ENCODE assay signal across 21 cellular contexts in genomic region chr2:11310212-11310611, GRCh38.
"Had no signal": no experiment of that assay in that cellular context is flagged by ENCODE, and none has a peak within 500 bp of the region (broad histone marks: within the 10 kb centered on the region; RNA-seq: fewer than 3 reads in every experiment).

No MANE protein-coding gene starts in this region.

- H3K36me3 ChIP-seq: heart left ventricle, ovary, tibial artery had no signal

- H3K27me3 ChIP-seq: foreskin keratinocyte, heart left ventricle, ovary, tibial artery had no signal

- H3K36me3 Mint-ChIP-seq: stimulated activated memory B cell treated with anti-CD40 and anti-IgM and Interleukin-4, amounts not matched to agents 10 μg/mL and 1 μg/mL and 100 μg/mL, for 72 hours had no signal

- H3K9me3 ChIP-seq: heart left ventricle, ovary, tibial artery had no signal

- H3K4me3 Mint-ChIP-seq: activated B cell treated with CpG ODN at 0.5 μM for 24 hours; activated CD8-positive, alpha-beta T cell treated with anti-CD3 and anti-CD28 coated beads for 36 hours; activated naive CD4-positive, alpha-beta T cell treated with anti-CD3 and anti-CD28 coated beads, Interleukin-2, amount 50 U/mL, for 24 hours; activated T-cell treated with anti-CD3 and anti-CD28 coated beads, Interleukin-2, amount 50 U/mL, for 4 hours; brain; central memory CD8-positive, alpha-beta T cell; effector memory CD8-positive, alpha-beta T cell; neural crest cell; stimulated activated memory B cell treated with anti-CD40 and anti-IgM and Interleukin-4, amounts not matched to agents 10 μg/mL and 1 μg/mL and 100 μg/mL, for 72 hours had no signal

- H3K27me3 Mint-ChIP-seq: activated B cell treated with CpG ODN at 0.5 μM for 24 hours; activated CD8-positive, alpha-beta T cell treated with anti-CD3 and anti-CD28 coated beads for 36 hours; activated naive CD4-positive, alpha-beta T cell treated with anti-CD3 and anti-CD28 coated beads, Interleukin-2, amount 50 U/mL, for 24 hours; brain; central memory CD8-positive, alpha-beta T cell; effector memory CD8-positive, alpha-beta T cell; stimulated activated memory B cell treated with anti-CD40 and anti-IgM and Interleukin-4, amounts not matched to agents 10 μg/mL and 1 μg/mL and 100 μg/mL, for 72 hours had no signal

- H3K27ac Mint-ChIP-seq: activated B cell treated with CpG ODN at 0.5 μM for 24 hours; activated CD8-positive, alpha-beta T cell treated with anti-CD3 and anti-CD28 coated beads for 36 hours; activated naive CD4-positive, alpha-beta T cell treated with anti-CD3 and anti-CD28 coated beads, Interleukin-2, amount 50 U/mL, for 24 hours; effector memory CD8-positive, alpha-beta T cell; stimulated activated memory B cell treated with anti-CD40 and anti-IgM and Interleukin-4, amounts not matched to agents 10 μg/mL and 1 μg/mL and 100 μg/mL, for 72 hours had no signal

- H3K9me3 Mint-ChIP-seq: activated B cell treated with CpG ODN at 0.5 μM for 24 hours; activated CD8-positive, alpha-beta T cell treated with anti-CD3 and anti-CD28 coated beads for 36 hours; activated naive CD4-positive, alpha-beta T cell treated with anti-CD3 and anti-CD28 coated beads, Interleukin-2, amount 50 U/mL, for 24 hours; activated T-cell treated with anti-CD3 and anti-CD28 coated beads, Interleukin-2, amount 50 U/mL, for 4 hours; central memory CD8-positive, alpha-beta T cell; effector memory CD8-positive, alpha-beta T cell; neural crest cell; stimulated activated memory B cell treated with anti-CD40 and anti-IgM and Interleukin-4, amounts not matched to agents 10 μg/mL and 1 μg/mL and 100 μg/mL, for 72 hours had no signal

- H3K4me3 ChIP-seq: heart left ventricle, lung, ovary, tibial artery had no signal

- DNase-seq: activated B cell treated with CpG ODN at 0.5 μM for 24 hours; activated CD4-positive, alpha-beta T cell treated with anti-CD3 and anti-CD28 coated beads for 48 hours; activated CD8-positive, alpha-beta T cell treated with anti-CD3 and anti-CD28 coated beads for 36 hours; activated effector memory CD4-positive, alpha-beta T cell treated with Interleukin-2 at 50 U/mL for 16 hours; activated T-cell treated with anti-CD3 and anti-CD28 coated beads, Interleukin-2, amount 50 U/mL, for 4 hours; amygdala; dermis blood vessel endothelial cell; effector memory CD8-positive, alpha-beta T cell; heart left ventricle; left cardiac atrium; midbrain; ovary; SW 1271; tibial artery had no signal
